25 cellular contexts compared by ENCODE assay signal in the genomic region with DNA sequence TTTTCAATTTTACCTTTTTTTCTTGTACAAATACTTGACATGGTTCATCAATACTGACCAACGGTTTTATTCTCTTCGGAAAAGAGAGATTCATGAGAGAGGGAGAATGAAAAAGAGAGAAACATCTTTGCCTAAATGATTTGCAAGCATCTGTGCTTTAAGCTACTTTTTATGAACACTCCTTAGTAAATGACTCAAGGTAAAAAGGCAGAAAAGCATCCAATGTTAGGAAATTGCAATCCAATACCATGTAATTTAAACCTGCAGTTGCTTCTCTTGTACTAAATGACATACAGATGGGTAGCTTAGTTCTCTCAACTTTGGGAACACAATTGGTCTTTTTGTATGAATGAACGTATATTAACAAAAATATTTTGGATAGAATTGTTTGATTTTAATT. TPM values are rescaled to one million over a fixed set of nuclear protein-coding genes. Genes with fewer than 3 reads are reported as not detected.
"Had no signal": no experiment of that assay in that cellular context is flagged by ENCODE, and none has a peak within 500 bp of the region (broad histone marks: within the 10 kb centered on the region; RNA-seq: fewer than 3 reads in every experiment).

No MANE protein-coding gene starts in this region.

- H3K9me3 Mint-ChIP-seq: activated B cell treated with CpG ODN at 0.5 μM for 24 hours; activated CD8-positive, alpha-beta T cell treated with anti-CD3 and anti-CD28 coated beads for 36 hours; activated naive CD4-positive, alpha-beta T cell treated with anti-CD3 and anti-CD28 coated beads, Interleukin-2, amount 50 U/mL, for 72 hours; endodermal cell; naive B cell; neural crest cell; T-cell had no signal

- H3K4me3 ChIP-seq: body of pancreas, right atrium auricular region, transverse colon had no signal

- H3K4me3 Mint-ChIP-seq: activated B cell treated with CpG ODN at 0.5 μM for 24 hours; activated CD8-positive, alpha-beta T cell treated with anti-CD3 and anti-CD28 coated beads for 36 hours; endodermal cell; naive B cell; neural crest cell; T-cell had no signal

- H3K9me3 ChIP-seq: body of pancreas, right atrium auricular region, transverse colon had no signal

- DNase-seq: activated B cell treated with CpG ODN at 0.5 μM for 24 hours; activated CD4-positive, alpha-beta T cell treated with anti-CD3 and anti-CD28 coated beads, Interleukin-2, amount 50 U/mL, for 1 hour; activated CD8-positive, alpha-beta T cell treated with anti-CD3 and anti-CD28 coated beads for 36 hours; activated naive CD4-positive, alpha-beta T cell; activated T-cell treated with anti-CD3 and anti-CD28 coated beads, Interleukin-2, amount 50 U/mL, for 48 hours; anterior cingulate cortex; body of pancreas; cortex of kidney; left ventricle myocardium superior; mammary epithelial cell; naive B cell; occipital lobe; stimulated activated CD4-positive, alpha-beta T cell treated with anti-CD3 and anti-CD28 coated beads, Interleukin-15, amount 100 ng/mL, for 24 hours; stimulated activated CD4-positive, alpha-beta T cell treated with anti-CD3 and anti-CD28 coated beads, Interleukin-2, amount 100 ng/mL, for 24 hours; stimulated activated naive CD4-positive, alpha-beta T cell; T-cell; transverse colon had no signal

- H3K27me3 ChIP-seq: body of pancreas, right atrium auricular region, transverse colon had no signal

- H3K4me1 Mint-ChIP-seq: activated B cell treated with CpG ODN at 0.5 μM for 24 hours, naive B cell, T-cell had no signal

- H3K27me3 Mint-ChIP-seq: naive B cell had no signal

- H3K36me3 ChIP-seq: transverse colon had no signal

- FAIRE-seq: frontal cortex, islet of Langerhans had no signal

- ATAC-seq: activated CD8-positive, alpha-beta T cell treated with anti-CD3 and anti-CD28 coated beads for 36 hours; activated naive CD4-positive, alpha-beta T cell treated with anti-CD3 and anti-CD28 coated beads, Interleukin-2, amount 50 U/mL, for 72 hours; body of pancreas; esophagus mucosa; T-cell had no signal

- H3K27ac Mint-ChIP-seq: activated B cell treated with CpG ODN at 0.5 μM for 24 hours; activated CD8-positive, alpha-beta T cell treated with anti-CD3 and anti-CD28 coated beads for 36 hours; activated naive CD4-positive, alpha-beta T cell treated with anti-CD3 and anti-CD28 coated beads, Interleukin-2, amount 50 U/mL, for 72 hours; endodermal cell; naive B cell; T-cell had no signal

- H3K27ac ChIP-seq: body of pancreas, right atrium auricular region, transverse colon had no signal

- H3K36me3 Mint-ChIP-seq: activated naive CD4-positive, alpha-beta T cell treated with anti-CD3 and anti-CD28 coated beads, Interleukin-2, amount 50 U/mL, for 72 hours; naive B cell; T-cell had no signal

RNA-seq across cellular contexts. Expression of gene MSRB3, which starts 46.1 kb away (rescaled TPM):
- total RNA-seq: activated B cell treated with CpG ODN at 0.5 μM for 24 hours; activated CD8-positive, alpha-beta T cell treated with anti-CD3 and anti-CD28 coated beads for 36 hours; T-helper 2 cell treated with Interferon-gamma antibody and Interleukin-4, amounts not matched to agents 100 ng/mL and 5 ng/mL, for 36 hours had no signal
